In the genomic region with DNA sequence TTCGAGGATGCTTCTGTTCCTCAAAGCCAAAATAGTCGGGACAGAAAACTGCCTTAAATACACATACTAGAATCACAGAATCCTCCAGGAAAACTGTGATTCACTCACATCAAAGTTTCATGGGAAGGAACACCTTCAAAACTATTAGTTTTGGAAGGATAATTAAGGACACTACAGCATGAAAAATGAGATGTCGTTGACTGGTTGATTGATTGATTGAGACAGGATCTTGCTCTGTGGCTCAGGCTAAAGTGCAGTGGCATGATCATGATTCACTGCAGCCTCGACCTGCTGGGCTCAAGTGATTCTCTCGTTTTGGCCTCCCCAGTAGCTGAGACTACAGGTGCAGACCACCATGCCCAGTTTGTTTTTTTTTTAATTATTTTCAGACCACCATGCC, we compare ENCODE assay signal across 1 cellular context.
TF ChIP-seq lines count a peak whose summit lies in the region.

No MANE protein-coding gene starts in this region.

TF ChIP-seq in K562, 482 proteins besides CTCF, POLR2A, EP300 and RAD21 (continued from another document):
- peak; percentile 56 for TF ChIP-seq PKNOX1 (IDR thresholded peaks at IDR 0.05)
- TF ChIP-seq HIVEP1 (CRISPR knock-in tag; IDR thresholded peaks at IDR 0.05) = no peak
- no peak for TF ChIP-seq HMG20B (CRISPR knock-in tag; IDR thresholded peaks at IDR 0.05)
- no peak for TF ChIP-seq BMI1 (IDR thresholded peaks at IDR 0.05; ENCODE audit: low read length)
- no peak for TF ChIP-seq FOXA1 (IDR thresholded peaks at IDR 0.05; ENCODE audit: borderline replicate concordance)
- TF ChIP-seq SOX6 (IDR thresholded peaks at IDR 0.05) = no peak
- TF ChIP-seq, protein P1, sequence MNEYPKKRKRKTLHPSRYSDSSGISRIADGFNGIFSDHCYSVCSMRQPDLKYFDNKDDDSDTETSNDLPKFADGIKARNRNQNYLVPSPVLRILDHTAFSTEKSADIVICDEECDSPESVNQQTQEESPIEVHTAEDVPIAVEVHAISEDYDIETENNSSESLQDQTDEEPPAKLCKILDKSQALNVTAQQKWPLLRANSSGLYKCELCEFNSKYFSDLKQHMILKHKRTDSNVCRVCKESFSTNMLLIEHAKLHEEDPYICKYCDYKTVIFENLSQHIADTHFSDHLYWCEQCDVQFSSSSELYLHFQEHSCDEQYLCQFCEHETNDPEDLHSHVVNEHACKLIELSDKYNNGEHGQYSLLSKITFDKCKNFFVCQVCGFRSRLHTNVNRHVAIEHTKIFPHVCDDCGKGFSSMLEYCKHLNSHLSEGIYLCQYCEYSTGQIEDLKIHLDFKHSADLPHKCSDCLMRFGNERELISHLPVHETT (CRISPR knock-in tag; conservative IDR thresholded peaks at IDR 0.05 in 1 of 2, IDR thresholded peaks at IDR 0.05 in 1 of 2) = no peak
- TF ChIP-seq PRPF4 (IDR thresholded peaks at IDR 0.05; ENCODE audit: insufficient read depth, low read depth, low read length, poor library complexity, severe bottlenecking) = no peak
- TF ChIP-seq, protein P2, sequence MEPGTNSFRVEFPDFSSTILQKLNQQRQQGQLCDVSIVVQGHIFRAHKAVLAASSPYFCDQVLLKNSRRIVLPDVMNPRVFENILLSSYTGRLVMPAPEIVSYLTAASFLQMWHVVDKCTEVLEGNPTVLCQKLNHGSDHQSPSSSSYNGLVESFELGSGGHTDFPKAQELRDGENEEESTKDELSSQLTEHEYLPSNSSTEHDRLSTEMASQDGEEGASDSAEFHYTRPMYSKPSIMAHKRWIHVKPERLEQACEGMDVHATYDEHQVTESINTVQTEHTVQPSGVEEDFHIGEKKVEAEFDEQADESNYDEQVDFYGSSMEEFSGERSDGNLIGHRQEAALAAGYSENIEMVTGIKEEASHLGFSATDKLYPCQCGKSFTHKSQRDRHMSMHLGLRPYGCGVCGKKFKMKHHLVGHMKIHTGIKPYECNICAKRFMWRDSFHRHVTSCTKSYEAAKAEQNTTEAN (CRISPR knock-in tag; IDR thresholded peaks at IDR 0.05) = no peak
- no peak for TF ChIP-seq ZNF146 (CRISPR knock-in tag; IDR thresholded peaks at IDR 0.05; ENCODE audit: unreplicated experiment)
- TF ChIP-seq ETV6 (IDR thresholded peaks at IDR 0.05; ENCODE audit: borderline replicate concordance in 1 of 2, low read depth in 2 of 2, low read length in 1 of 2) = no peak
- TF ChIP-seq ETV6 (CRISPR knock-in tag; IDR thresholded peaks at IDR 0.05; ENCODE audit: borderline replicate concordance) = no peak
